In genomic region chr9:20570756-20571155, GRCh38 we compare ENCODE assay signal across 10 cellular contexts. TPM values are rescaled to one million over a fixed set of nuclear protein-coding genes. Genes with fewer than 3 reads are reported as not detected.
DNase-seq lines count a peak whose midpoint lies in the region; ATAC-seq and TF ChIP-seq lines count a peak whose summit lies in the region.
"Had no signal": no experiment of that assay in that cellular context is flagged by ENCODE, and none has a peak within 500 bp of the region (broad histone marks: within the 10 kb centered on the region; RNA-seq: fewer than 3 reads in every experiment).

No MANE protein-coding gene starts in this region.

- CTCF ChIA-PET in HEK293 (lab: Yijun Ruan, JAX): interaction anchor here (0.6 to 2.5 kb wide), 2 partner anchors 10 to 46 kb away, joined by 4 to 6 read pairs; no protein-coding TSS in a partner anchor

- H3K27ac ChIP-seq in HEK293 (ENCODE audit: extremely low read depth, low read depth, low read length) (no peak overlapping the region), left lung (peak overlapping the region in 1 of 2 donors; percentile 44)
- H3K27ac ChIP-seq: neutrophil had no signal

- in situ Hi-C loops in SK-MEL-5 (cut with HindIII; ENCODE audit: low pct_unique_long_range_greater_than_20kb, low sequenced_read_pairs): no loop called here

- TF ChIP-seq POLR2A in GM18505 (IDR thresholded peaks at IDR 0.05; ENCODE audit: borderline replicate concordance, extremely low read depth, insufficient read depth, insufficient read length): no peak

- H3K36me3 ChIP-seq in HEK293 (ENCODE audit: control insufficient read depth in 2 of 2, insufficient read depth in 1 of 2, low read length in 2 of 2) (no peaks in the 10 kb centered on the region), left lung (no peaks in the 10 kb centered on the region)
- H3K36me3 ChIP-seq: neutrophil had no signal

- POLR2A ChIA-PET in HEK293 (lab: Yijun Ruan, JAX): no interaction called here

- DNase-seq in SK-MEL-5 (ENCODE audit: low read depth, low spot score) (peak; percentile 53), left lung (no peak), GOT3 (lab: John Stamatoyannopoulos, UW) (no peak), OCI-M2 (lab: John Stamatoyannopoulos, UW; ENCODE audit: unreplicated experiment) (no peak)
- DNase-seq in stimulated activated CD4-positive, alpha-beta T cell treated with anti-CD3 and anti-CD28 coated beads, Interleukin-4, amount 100 ng/mL, for 1 hour: no peak
- DNase-seq: activated CD8-positive, alpha-beta memory T cell treated with anti-CD3 and anti-CD28 coated beads, Interleukin-2, amount 50 U/mL, for 4 hours had no signal

- peaks cover 16% of the 10 kb centered on the region for H3K4me1 ChIP-seq in HEK293 (ENCODE audit: control insufficient read depth, insufficient read depth, low read length)
- peaks cover 0 to 10% of the 10 kb centered on the region in 2 donors for H3K4me1 ChIP-seq in left lung

- intact Hi-C loops in left lung (cut with DNase I): no loop called here

- no peaks in the 10 kb centered on the region for H3K9me3 ChIP-seq in HEK293 (ENCODE audit: control insufficient read depth, insufficient read depth, low read depth, low read length)
- H3K9me3 ChIP-seq in left lung: peaks cover 0 to 8% of the 10 kb centered on the region in 2 donors
- H3K9me3 ChIP-seq: neutrophil had no signal

- H3K4me3 ChIP-seq in HEK293 (ENCODE audit: low read depth, low read length) (no peak overlapping the region), left lung (no peak overlapping the region)

- TF ChIP-seq CTCF in HEK293 (tag by site-specific recombination; IDR thresholded peaks at IDR 0.05): no peak
- no peak for TF ChIP-seq CTCF in left lung (IDR thresholded peaks at IDR 0.05)

- ATAC-seq in GM18505 (IDR thresholded peaks at IDR 0.05; ENCODE audit: unreplicated experiment): peak; percentile 63
- ATAC-seq in left lung: peak; percentile 67
- ATAC-seq in HG03521 (IDR thresholded peaks at IDR 0.05; ENCODE audit: unreplicated experiment): no peak

- H3K27me3 ChIP-seq in left lung: no peaks in the 10 kb centered on the region
- H3K27me3 ChIP-seq: neutrophil had no signal

TF ChIP-seq in HEK293, 187 proteins besides CTCF, POLR2A, EP300 and RAD21:
- TF ChIP-seq ZNF548 (tag by site-specific recombination; IDR thresholded peaks at IDR 0.05): no peak
- TF ChIP-seq ZSCAN18 (tag by site-specific recombination; IDR thresholded peaks at IDR 0.05): no peak
- peak; percentile 90 for TF ChIP-seq PRDM6 (tag by site-specific recombination; IDR thresholded peaks at IDR 0.05)

RNA-seq across cellular contexts. Expression of gene MLLT3, which starts 51.5 kb away (rescaled TPM):
- 23.7 and 24.2 TPM in 2 replicates for total RNA-seq in SK-MEL-5 (2014; rRNA removed; shearing (Covaris generic))
- polyA plus RNA-seq in SK-MEL-5 (2015; cell fraction: cytosol; rRNA removed): 6.9 and 11.8 TPM in 2 replicates
- 0.95 and 4.6 TPM in 2 replicates for polyA plus RNA-seq in SK-MEL-5 (2015; cell fraction: nucleus; rRNA removed)
- 10 to 100 TPM; 17.0 to 27.6 TPM for total RNA-seq in left lung
